Comparison of ENCODE assay signal across 7 cellular contexts in genomic region chr11:36878747-36879146, GRCh38.
"Had no signal": no experiment of that assay in that cellular context is flagged by ENCODE, and none has a peak within 500 bp of the region (broad histone marks: within the 10 kb centered on the region; RNA-seq: fewer than 3 reads in every experiment).

No MANE protein-coding gene starts in this region.

- H3K4me3 ChIP-seq: GM23338 had no signal

- H3K27ac Mint-ChIP-seq: GM23338, H9, IgD-negative memory B cell had no signal

- H3K36me3 Mint-ChIP-seq: IgD-negative memory B cell had no signal

- H3K27ac ChIP-seq: HL-60 had no signal

- ATAC-seq: GM23338, HepG2 had no signal

- H3K4me1 Mint-ChIP-seq: GM23338, IgD-negative memory B cell had no signal

- H3K4me3 Mint-ChIP-seq: GM23338, H9, IgD-negative memory B cell had no signal

- H3K27me3 Mint-ChIP-seq: IgD-negative memory B cell had no signal

- DNase-seq: H9, HCEC 1CT, KBM-7 had no signal
